15 cellular contexts compared by ENCODE assay signal in the genomic region with DNA sequence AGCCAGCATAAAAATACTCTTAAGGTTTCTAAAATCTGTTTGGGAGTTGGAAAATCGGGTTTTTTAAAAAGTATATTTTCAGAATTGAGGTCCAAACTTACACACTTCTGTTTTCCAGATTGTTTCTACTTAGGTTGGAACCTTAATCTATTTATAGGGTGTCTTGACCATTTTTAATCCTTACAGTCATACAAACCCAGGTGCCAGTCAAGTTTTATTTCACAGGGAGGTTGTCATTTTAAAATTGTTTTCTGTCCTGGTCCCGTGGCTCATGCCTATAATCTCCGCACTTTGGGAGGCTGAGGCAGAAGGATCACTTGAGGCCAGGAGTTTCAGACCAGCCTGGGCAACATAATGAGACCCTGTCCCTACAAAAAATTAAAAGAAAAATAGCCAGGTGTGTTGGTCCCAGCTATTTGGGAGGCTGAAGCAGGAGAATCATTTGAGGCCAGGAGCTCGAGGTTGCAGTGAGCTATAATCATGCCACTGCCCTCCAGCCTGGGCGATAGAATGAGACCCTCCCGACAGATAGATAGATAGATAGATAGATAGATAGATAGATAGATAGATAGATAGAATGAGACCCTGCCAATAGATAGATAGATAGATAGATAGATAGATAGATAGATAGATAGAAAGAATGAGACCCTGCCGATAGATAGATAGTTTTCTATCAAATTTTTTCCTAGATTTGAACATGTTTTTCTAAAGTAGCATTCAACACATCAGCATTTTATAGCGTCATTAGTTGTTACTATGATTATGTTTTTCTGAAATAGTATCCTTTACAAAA. TPM values are rescaled to one million over a fixed set of nuclear protein-coding genes. Genes with fewer than 3 reads are reported as not detected.
"Had no signal": no experiment of that assay in that cellular context is flagged by ENCODE, and none has a peak within 500 bp of the region (broad histone marks: within the 10 kb centered on the region; RNA-seq: fewer than 3 reads in every experiment).

No MANE protein-coding gene starts in this region.

- H3K4me3 ChIP-seq: suprapubic skin had no signal

- H3K27me3 Mint-ChIP-seq: activated CD4-positive, alpha-beta T cell treated with anti-CD3 and anti-CD28 coated beads, Interleukin-2, amount 10 ng/mL, durations not matched to agents 24 days and 14 days; activated naive CD8-positive, alpha-beta T cell treated with anti-CD3 and anti-CD28 coated beads, Interleukin-2, amount 50 U/mL, for 24 hours; type B pancreatic cell had no signal

- H3K9me3 ChIP-seq: suprapubic skin had no signal

- DNase-seq: activated CD4-positive, alpha-beta T cell treated with anti-CD3 and anti-CD28 coated beads, Interleukin-2, amount 10 ng/mL, durations not matched to agents 24 days and 14 days; activated CD4-positive, CD25-positive, alpha-beta regulatory T cell; activated CD8-positive, alpha-beta memory T cell treated with anti-CD3 and anti-CD28 coated beads, Interleukin-2, amount 50 U/mL, for 48 hours; activated CD8-positive, alpha-beta T cell treated with anti-CD3 and anti-CD28 coated beads, Interleukin-2, amount 10 ng/mL, durations not matched to agents 7 days and 5 days; activated naive CD4-positive, alpha-beta T cell treated with Interleukin-2 at 50 U/mL for 16 hours; activated naive CD8-positive, alpha-beta T cell treated with anti-CD3 and anti-CD28 coated beads, Interleukin-2, amount 50 U/mL, for 24 hours; aorta; left ventricle myocardium superior; stimulated activated CD4-positive, alpha-beta T cell treated with anti-CD3 and anti-CD28 coated beads, Interleukin-4, amount 100 ng/mL, for 24 hours; stimulated activated naive CD8-positive, alpha-beta T cell treated with anti-CD3 and anti-CD28 coated beads, Interleukin-15, Interleukin-2, amounts not matched to agents 100 U/mL and 50 U/mL, for 24 hours; T-helper 2 cell had no signal

- H3K9me3 Mint-ChIP-seq: activated CD4-positive, alpha-beta T cell treated with anti-CD3 and anti-CD28 coated beads, Interleukin-2, amount 10 ng/mL, durations not matched to agents 24 days and 14 days; activated naive CD8-positive, alpha-beta T cell treated with anti-CD3 and anti-CD28 coated beads, Interleukin-2, amount 50 U/mL, for 24 hours; activated T-helper 1 cell treated with anti-CD3 and anti-CD28 coated beads, Interleukin-12 subunit alpha, Interleukin-12 subunit beta, Interleukin-2, Interleukin-4 antibody, amounts not matched to agents 30 ng/mL and 10 ng/mL and 1 ng/mL, durations not matched to agents 14 hours and 24 hours and 36 hours; type B pancreatic cell had no signal

- ATAC-seq: activated CD8-positive, alpha-beta T cell treated with anti-CD3 and anti-CD28 coated beads, Interleukin-2, amount 10 ng/mL, durations not matched to agents 7 days and 5 days; activated naive CD8-positive, alpha-beta T cell treated with anti-CD3 and anti-CD28 coated beads, Interleukin-2, amount 50 U/mL, for 24 hours; esophagus mucosa; left ventricle myocardium superior; stimulated activated naive CD8-positive, alpha-beta T cell treated with anti-CD3 and anti-CD28 coated beads, Interleukin-15, Interleukin-2, amounts not matched to agents 100 U/mL and 50 U/mL, for 24 hours had no signal

- H3K27me3 ChIP-seq: suprapubic skin had no signal

- H3K4me1 ChIP-seq: suprapubic skin had no signal

- H3K27ac Mint-ChIP-seq: activated CD4-positive, alpha-beta T cell treated with anti-CD3 and anti-CD28 coated beads, Interleukin-2, amount 10 ng/mL, durations not matched to agents 24 days and 14 days; activated CD8-positive, alpha-beta T cell treated with anti-CD3 and anti-CD28 coated beads, Interleukin-2, amount 10 ng/mL, durations not matched to agents 7 days and 5 days; activated naive CD8-positive, alpha-beta T cell treated with anti-CD3 and anti-CD28 coated beads, Interleukin-2, amount 50 U/mL, for 24 hours; activated T-helper 1 cell treated with anti-CD3 and anti-CD28 coated beads, Interleukin-12 subunit alpha, Interleukin-12 subunit beta, Interleukin-2, Interleukin-4 antibody, amounts not matched to agents 30 ng/mL and 10 ng/mL and 1 ng/mL, durations not matched to agents 14 hours and 24 hours and 36 hours; type B pancreatic cell had no signal

- H3K27ac ChIP-seq: suprapubic skin had no signal

- H3K4me1 Mint-ChIP-seq: activated CD4-positive, alpha-beta T cell treated with anti-CD3 and anti-CD28 coated beads, Interleukin-2, amount 10 ng/mL, durations not matched to agents 24 days and 14 days; activated naive CD8-positive, alpha-beta T cell treated with anti-CD3 and anti-CD28 coated beads, Interleukin-2, amount 50 U/mL, for 24 hours had no signal

- H3K4me3 Mint-ChIP-seq: activated CD4-positive, alpha-beta T cell treated with anti-CD3 and anti-CD28 coated beads, Interleukin-2, amount 10 ng/mL, durations not matched to agents 24 days and 14 days; activated CD8-positive, alpha-beta T cell treated with anti-CD3 and anti-CD28 coated beads, Interleukin-2, amount 10 ng/mL, durations not matched to agents 7 days and 5 days; activated naive CD8-positive, alpha-beta T cell treated with anti-CD3 and anti-CD28 coated beads, Interleukin-2, amount 50 U/mL, for 24 hours; activated T-helper 1 cell treated with anti-CD3 and anti-CD28 coated beads, Interleukin-12 subunit alpha, Interleukin-12 subunit beta, Interleukin-2, Interleukin-4 antibody, amounts not matched to agents 30 ng/mL and 10 ng/mL and 1 ng/mL, durations not matched to agents 14 hours and 24 hours and 36 hours; type B pancreatic cell had no signal

RNA-seq across cellular contexts. Expression of gene NCF1, which starts 47.3 kb away (rescaled TPM):
- total RNA-seq: activated CD4-positive, alpha-beta T cell treated with anti-CD3 and anti-CD28 coated beads, Interleukin-2, amount 10 ng/mL, durations not matched to agents 24 days and 14 days; suprapubic skin had no signal
